In genomic region chr1:185733818-185734709, GRCh38 we compare ENCODE assay signal across 8 cellular contexts. TPM values are rescaled to one million over a fixed set of nuclear protein-coding genes. Genes with fewer than 3 reads are reported as not detected.
DNase-seq lines count a peak whose midpoint lies in the region; ATAC-seq, FAIRE-seq and TF ChIP-seq lines count a peak whose summit lies in the region.

TSS of gene HMCN1 (plus strand) at chr1:185734391. CDS start at chr1:185734780, 389 bp downstream.

- intact Hi-C loops in breast epithelium (cut with DNase I; ENCODE audit: low total_unique reads), result no loop called here

- H3K36me3 ChIP-seq in breast epithelium, result no peaks in the 10 kb centered on the region

- ATAC-seq in GM19452 (IDR thresholded peaks at IDR 0.05; ENCODE audit: unreplicated experiment), result no peak

- no peaks in the 10 kb centered on the region for H3K4me1 ChIP-seq in breast epithelium

- H3K27me3 ChIP-seq in breast epithelium, result peaks cover 0 to 10% of the 10 kb centered on the region in 2 donors

- DNase-seq in DMS 273 (lab: John Stamatoyannopoulos, UW; ENCODE audit: unreplicated experiment) (peak; percentile 91), HTR-8/SVneo (ENCODE audit: insufficient read length, low spot score) (peak; percentile 78), SK-MEL-5 (ENCODE audit: low read depth, low spot score) (peak; percentile 91), breast epithelium (ENCODE audit: low spot score in 2 of 2) (peak; percentile 59 to 63), retina (peak; percentile 85), MV-4-11 (lab: John Stamatoyannopoulos, UW) (no peak)

- in situ Hi-C loops in SK-MEL-5 (cut with HindIII; ENCODE audit: low pct_unique_long_range_greater_than_20kb, low sequenced_read_pairs), result no loop called here

- TF ChIP-seq POLR2A in breast epithelium (IDR thresholded peaks at IDR 0.05), result no peak

- H3K4me3 ChIP-seq in breast epithelium (peak within 1 kb of the TSS; percentile 52 to 75 (median 63)), iPS-18c (ENCODE audit: insufficient read depth, low read depth, low read length) (peak within 1 kb of the TSS; percentile 67)

- FAIRE-seq in HTR-8/SVneo (lab: Jason Lieb, UNC), result peak; percentile 13

- H3K9me3 ChIP-seq in breast epithelium (peaks cover 0 to 18% of the 10 kb centered on the region in 2 donors), iPS-18c (ENCODE audit: control insufficient read depth, insufficient read depth, low read length) (no peaks in the 10 kb centered on the region)

- peak within 1 kb of the TSS; percentile 79 to 91 for H3K27ac ChIP-seq in breast epithelium

- TF ChIP-seq CTCF in breast epithelium (IDR thresholded peaks at IDR 0.05), result no peak

RNA-seq across cellular contexts. Expression of gene HMCN1, which starts in this region (rescaled TPM):
- 128 and 150 TPM in 2 replicates for total RNA-seq in SK-MEL-5 (2014; rRNA removed; shearing (Covaris generic))
- 92.7 and 126 TPM in 2 replicates for polyA plus RNA-seq in SK-MEL-5 (2015; cell fraction: cytosol; rRNA removed)
- polyA plus RNA-seq in SK-MEL-5 (2015; cell fraction: nucleus; rRNA removed), result 93.1 and 121 TPM in 2 replicates
- total RNA-seq in breast epithelium, result 10 to 100 TPM in 2 of 3 donors, 1 to 10 TPM in 1; 7.8 to 18.4 (median 11.9) TPM
